In genomic region chr1:192609110-192610079, GRCh38 we compare ENCODE assay signal across 8 cellular contexts. TPM values are rescaled to one million over a fixed set of nuclear protein-coding genes. Genes with fewer than 3 reads are reported as not detected.
DNase-seq lines count a peak whose midpoint lies in the region; ATAC-seq and TF ChIP-seq lines count a peak whose summit lies in the region.

No MANE protein-coding gene starts in this region.

- H3K27ac ChIP-seq in vagina: no peak overlapping the region

- H3K36me3 Mint-ChIP-seq in immature natural killer cell: no peaks in the 10 kb centered on the region

- peak overlapping the region; percentile 47 to 79 (median 57) for H3K4me3 Mint-ChIP-seq in immature natural killer cell

- ATAC-seq in GM21723 (IDR thresholded peaks at IDR 0.05; ENCODE audit: unreplicated experiment): peak; percentile 99

- TF ChIP-seq POLR2A in vagina (IDR thresholded peaks at IDR 0.05): no peak

- no peaks in the 10 kb centered on the region for H3K9me3 Mint-ChIP-seq in immature natural killer cell

- H3K4me3 ChIP-seq in GM08714 (ENCODE audit: low read length): peak overlapping the region; percentile 54; the same call in 1 of the 2 replicates
- no peak overlapping the region for H3K4me3 ChIP-seq in vagina

- intact Hi-C loops in vagina (cut with DNase I): no loop called here

- H3K36me3 ChIP-seq in vagina: no peaks in the 10 kb centered on the region

- no peaks in the 10 kb centered on the region for H3K4me1 ChIP-seq in vagina

- no peak for TF ChIP-seq CTCF in vagina (IDR thresholded peaks at IDR 0.05)

- H3K9me3 ChIP-seq in vagina: no peaks in the 10 kb centered on the region

- DNase-seq in NAMALWA (ENCODE audit: low spot score) (peak; percentile 94), activated T-cell treated with anti-CD3 and anti-CD28 coated beads for 24 hours (ENCODE audit: low read depth) (peak; percentile 20), immature natural killer cell (peak; percentile 88 to 90 (median 89)), NCI-H526 (lab: John Stamatoyannopoulos, UW) (no peak), vagina (ENCODE audit: extremely low spot score in 2 of 2) (no peak)
- DNase-seq in stimulated activated CD8-positive, alpha-beta memory T cell treated with anti-CD3 and anti-CD28 coated beads, Interleukin-15, amount 100 ng/mL, for 48 hours (ENCODE audit: low read depth in 2 of 2): peak; percentile 7 to 28

- peak overlapping the region; percentile 88 to 97 (median 93) for H3K27ac Mint-ChIP-seq in immature natural killer cell

- H3K27me3 ChIP-seq in vagina: no peaks in the 10 kb centered on the region

- H3K4me1 Mint-ChIP-seq in immature natural killer cell: peaks cover 34 to 44% of the 10 kb centered on the region in 2 donors

- H3K27me3 Mint-ChIP-seq in immature natural killer cell (ENCODE audit: low read depth in 3 of 3): peaks cover 10 to 12% (median 10%) of the 10 kb centered on the region in 3 donors

RNA-seq across cellular contexts. Expression of gene RGS13, which starts 26.6 kb away (rescaled TPM):
- under 1 TPM in 1 of 3 donors, not detected in 2; 0.16 TPM for polyA plus RNA-seq in immature natural killer cell
- 0.98 TPM for total RNA-seq in vagina

RNA-seq across cellular contexts. Expression of gene RGS1, which starts 33.8 kb away (rescaled TPM):
- 10 to 100 TPM; 35.5 to 51.9 (median 35.7) TPM for polyA plus RNA-seq in immature natural killer cell
- total RNA-seq in vagina: 145 TPM

Comparison
In these comparisons a context has a peak if more than half of its experiments do, and no peak if none do; other contexts are left out.
1. DNase-seq: peak in NAMALWA (single experiment), activated T-cell treated with anti-CD3 and anti-CD28 coated beads for 24 hours (single experiment), immature natural killer cell (3 of 3) and stimulated activated CD8-positive, alpha-beta memory T cell treated with anti-CD3 and anti-CD28 coated beads, Interleukin-15, amount 100 ng/mL, for 48 hours (2 of 2); none in NCI-H526 (0 of 2) and vagina (0 of 2).